8 cellular contexts compared by ENCODE assay signal in the genomic region with DNA sequence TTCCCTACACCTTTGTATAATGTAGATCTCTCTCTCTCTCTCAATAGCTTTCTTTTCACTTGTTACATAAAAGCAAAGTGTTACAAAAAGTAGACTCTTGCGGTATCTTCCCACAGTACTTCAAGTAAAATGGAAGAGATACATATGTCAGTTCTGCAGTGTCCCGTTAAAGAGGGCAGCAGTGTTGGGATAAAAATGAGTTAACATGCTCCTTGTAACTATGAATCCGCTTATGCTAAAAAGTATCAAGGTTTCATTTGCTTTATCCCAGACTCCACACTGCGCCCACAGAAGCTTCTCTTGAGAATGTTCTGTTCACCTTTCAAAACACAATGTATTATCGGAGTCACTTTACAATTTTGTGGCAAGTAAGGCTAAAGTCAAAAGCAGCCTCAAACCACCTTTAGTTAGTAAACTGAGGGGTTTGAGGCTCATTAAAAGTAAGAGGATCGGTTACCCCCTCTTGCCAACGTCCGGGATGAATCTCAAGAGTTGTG. TPM values are rescaled to one million over a fixed set of nuclear protein-coding genes. Genes with fewer than 3 reads are reported as not detected.
A peak's percentile ranks its signal among the peaks of the same experiment; 100 is the strongest.
DNase-seq lines count a peak whose midpoint lies in the region; ATAC-seq and TF ChIP-seq lines count a peak whose summit lies in the region.

No MANE protein-coding gene starts in this region.

- no peak overlapping the region for H4K12ac ChIP-seq in trophoblast cell (ENCODE audit: low read depth, low read length)

- H3K27ac Mint-ChIP-seq in T-helper 17 cell = peak overlapping the region; percentile 87

- peak overlapping the region; percentile 87 for H3K9ac ChIP-seq in trophoblast cell (ENCODE audit: low read length)

- peaks cover 7% of the 10 kb centered on the region for H3K79me1 ChIP-seq in trophoblast cell (ENCODE audit: low read length)

- H2AFZ ChIP-seq in trophoblast cell (ENCODE audit: insufficient read depth, low read length, poor library complexity) = peak overlapping the region; percentile 19

- DNase-seq in DMS 273 (lab: John Stamatoyannopoulos, UW; ENCODE audit: unreplicated experiment) (peak; percentile 35), DMS 273 treated with DMSO at 0.1 percent for 48 hours (lab: John Stamatoyannopoulos, UW) (no peak), T-helper 17 cell (no peak), fibroblast of the aortic adventitia (ENCODE audit: low read depth) (peak; percentile 37), trophoblast cell (no peak), KBM-7 (no peak)
- no peak for DNase-seq in stimulated activated naive CD4-positive, alpha-beta T cell treated with Interleukin-2 at 50 U/mL for 16 hours (lab: John Stamatoyannopoulos, UW)

- H3K79me2 ChIP-seq in trophoblast cell (ENCODE audit: control insufficient read depth, insufficient read depth, low read length, poor library complexity) = peaks cover 6% of the 10 kb centered on the region

- peaks cover 23% of the 10 kb centered on the region for H3K4me1 Mint-ChIP-seq in T-helper 17 cell

- H3K4me3 Mint-ChIP-seq in T-helper 17 cell = peak overlapping the region; percentile 95

- H3K4me1 ChIP-seq in trophoblast cell (ENCODE audit: control insufficient read depth in 1 of 2, insufficient read depth in 2 of 2, low read length in 2 of 2) = peaks cover 0 to 5% of the 10 kb centered on the region in 2 experiments

- H2BK120ac ChIP-seq in trophoblast cell (ENCODE audit: insufficient read depth, low read length, poor library complexity) = no peak overlapping the region

- H4K91ac ChIP-seq in trophoblast cell (ENCODE audit: low read depth, low read length) = no peak overlapping the region

- no peak for TF ChIP-seq CTCF in fibroblast of the aortic adventitia (IDR thresholded peaks at IDR 0.05; ENCODE audit: insufficient read depth, low read length)

- H3K27me3 ChIP-seq in trophoblast cell (ENCODE audit: insufficient read depth, low read length) = no peaks in the 10 kb centered on the region

- ATAC-seq in HG02938 (IDR thresholded peaks at IDR 0.05; ENCODE audit: unreplicated experiment) (peak; percentile 7), T-helper 17 cell (no peak)

- peak overlapping the region; percentile 92 for H3K27ac ChIP-seq in trophoblast cell (ENCODE audit: low read depth, low read length)

- in situ Hi-C loops in KBM-7 (cut with MboI; ENCODE audit: low pct_unique_long_range_greater_than_20kb, low sequenced_read_pairs) = no loop called here

- peaks cover 2% of the 10 kb centered on the region for H3K36me3 Mint-ChIP-seq in T-helper 17 cell (ENCODE audit: low read depth)

- H3K27me3 Mint-ChIP-seq in T-helper 17 cell = no peaks in the 10 kb centered on the region

- H4K8ac ChIP-seq in trophoblast cell (ENCODE audit: low read depth, low read length) = peak overlapping the region; percentile 96

- WGBS in trophoblast cell (ENCODE audit: extremely low coverage, insufficient coverage, insufficient read length) = no CpG with 5 or more reads among the region's 8 CpGs

- no peak overlapping the region for H2AK5ac ChIP-seq in trophoblast cell (ENCODE audit: low read length)

- no peak overlapping the region for H2BK5ac ChIP-seq in trophoblast cell (ENCODE audit: low read depth, low read length, poor library complexity)

- no peak overlapping the region for H2BK12ac ChIP-seq in trophoblast cell (ENCODE audit: low read length)

- H3K4ac ChIP-seq in trophoblast cell (ENCODE audit: low read depth, low read length) = no peak overlapping the region

- H3K36me3 ChIP-seq in trophoblast cell (ENCODE audit: control insufficient read depth in 1 of 2, insufficient read depth in 2 of 2, low read length in 2 of 2) = no peaks in the 10 kb centered on the region

- H3K9me3 ChIP-seq in T-helper 17 cell (ENCODE audit: control insufficient read depth, low read length, poor library complexity, severe bottlenecking) (no peaks in the 10 kb centered on the region), trophoblast cell (ENCODE audit: insufficient read depth, low read depth, low read length) (no peaks in the 10 kb centered on the region)

- peak overlapping the region; percentile 64 for H3K4me2 ChIP-seq in trophoblast cell (ENCODE audit: low read length)

- H3K14ac ChIP-seq in trophoblast cell (ENCODE audit: low read length) = no peak overlapping the region

- no peak overlapping the region for H3K18ac ChIP-seq in trophoblast cell (ENCODE audit: low read length)

- peak overlapping the region; percentile 86 for H3K4me3 ChIP-seq in fibroblast of the aortic adventitia (ENCODE audit: low read depth, low read length)
- peak overlapping the region; percentile 90 for H3K4me3 ChIP-seq in trophoblast cell (ENCODE audit: low read depth, low read length)

- H3K23ac ChIP-seq in trophoblast cell (ENCODE audit: low read length) = no peak overlapping the region

RNA-seq across cellular contexts. Expression of gene PTAR1, which starts 0.8 kb away (rescaled TPM):
- total RNA-seq in T-helper 17 cell (10 to 100 TPM; 56.7 to 70.6 TPM), fibroblast of the aortic adventitia (ENCODE audit: low replicate concordance) (34.0 and 119 TPM in 2 replicates)
- polyA plus RNA-seq in trophoblast cell (2013) = 10.3 and 10.7 TPM in 2 replicates

Comparison
In these comparisons a context has a peak if more than half of its experiments do, and no peak if none do; other contexts are left out.
1. DNase-seq: peak in DMS 273 (single experiment) and fibroblast of the aortic adventitia (single experiment); none in DMS 273 treated with DMSO at 0.1 percent for 48 hours (single experiment), T-helper 17 cell (0 of 3), trophoblast cell (0 of 2), KBM-7 (single experiment) and stimulated activated naive CD4-positive, alpha-beta T cell treated with Interleukin-2 at 50 U/mL for 16 hours (single experiment).